In genomic region chr6:53604623-53605190, GRCh38 we compare ENCODE assay signal across 15 cellular contexts.
"Had no signal": no experiment of that assay in that cellular context is flagged by ENCODE, and none has a peak within 500 bp of the region (broad histone marks: within the 10 kb centered on the region; RNA-seq: fewer than 3 reads in every experiment).

No MANE protein-coding gene starts in this region.

- DNase-seq: activated CD4-positive, alpha-beta T cell treated with anti-CD3 and anti-CD28 coated beads for 36 hours; activated CD8-positive, alpha-beta memory T cell treated with anti-CD3 and anti-CD28 coated beads, Interleukin-2, amount 50 U/mL, for 4 hours; activated CD8-positive, alpha-beta T cell treated with anti-CD3 and anti-CD28 coated beads for 36 hours; activated naive CD4-positive, alpha-beta T cell; aorta; esophagus squamous epithelium; foreskin melanocyte; head of caudate nucleus; islet precursor cell; left ventricle myocardium inferior; small intestine; T-cell; WERI-Rb-1 had no signal

- H3K27me3 ChIP-seq: breast epithelium, right atrium auricular region had no signal

- ATAC-seq: activated CD4-positive, alpha-beta T cell treated with anti-CD3 and anti-CD28 coated beads for 36 hours; activated CD8-positive, alpha-beta T cell treated with anti-CD3 and anti-CD28 coated beads for 36 hours; T-cell had no signal

- H3K4me1 ChIP-seq: breast epithelium, left ventricle myocardium inferior, right atrium auricular region had no signal

- H3K27ac ChIP-seq: breast epithelium, left ventricle myocardium inferior, right atrium auricular region, WERI-Rb-1 had no signal

- H3K36me3 ChIP-seq: breast epithelium, esophagus squamous epithelium, left ventricle myocardium inferior, right atrium auricular region, WERI-Rb-1 had no signal

- H3K4me3 ChIP-seq: breast epithelium, esophagus squamous epithelium, left ventricle myocardium inferior, right atrium auricular region had no signal

- H3K9me3 ChIP-seq: breast epithelium, esophagus squamous epithelium, left ventricle myocardium inferior, right atrium auricular region had no signal
